Comparison of ENCODE assay signal across 27 cellular contexts in genomic region chr4:149072359-149072758, GRCh38.
"Had no signal": no experiment of that assay in that cellular context is flagged by ENCODE, and none has a peak within 500 bp of the region (broad histone marks: within the 10 kb centered on the region; RNA-seq: fewer than 3 reads in every experiment).

No MANE protein-coding gene starts in this region.

- DNase-seq: nephron progenitor cell; occipital lobe; ovary; posterior cingulate gyrus; psoas muscle; right cardiac atrium; right lobe of liver; sigmoid colon; small intestine; stimulated activated CD4-positive, alpha-beta T cell treated with anti-CD3 and anti-CD28 coated beads, Interleukin-15, amount 100 ng/mL, for 24 hours; stimulated activated CD4-positive, alpha-beta T cell treated with anti-CD3 and anti-CD28 coated beads, Interleukin-2, amount 100 ng/mL, for 24 hours; stimulated activated CD4-positive, alpha-beta T cell treated with anti-CD3 and anti-CD28 coated beads, Interleukin-2, amount 100 ng/mL, for 48 hours; stimulated activated CD4-positive, alpha-beta T cell treated with anti-CD3 and anti-CD28 coated beads, Interleukin-4, amount 100 ng/mL, for 24 hours; stimulated activated naive B cell treated with anti-CD40 and anti-IgM and Interleukin-4, amounts not matched to agents 10 μg/mL and 1 μg/mL and 100 μg/mL, for 72 hours; stimulated activated naive CD4-positive, alpha-beta T cell treated with Interleukin-2 at 50 U/mL for 16 hours; stomach; thyroid gland; upper lobe of left lung had no signal

- H3K4me1 ChIP-seq: parathyroid adenoma, psoas muscle, right lobe of liver, sigmoid colon, stomach, thyroid gland, tibial nerve, upper lobe of left lung, vagina had no signal

- H3K36me3 ChIP-seq: neural progenitor cell, ovary, right lobe of liver, sigmoid colon, stomach, thoracic aorta, thyroid gland, tibial nerve, upper lobe of left lung, vagina had no signal

- H3K27ac ChIP-seq: neural progenitor cell, ovary, parathyroid adenoma, psoas muscle, right lobe of liver, sigmoid colon, stomach, thoracic aorta, thyroid gland, tibial nerve, upper lobe of left lung, vagina had no signal

- H3K4me3 Mint-ChIP-seq: natural killer cell treated with Interleukin-12 subunit alpha and Interleukin-12 subunit beta and Interleukin-15 and Interleukin-18, amount 100 ng/mL, for 72 hours; nephron progenitor cell; neural progenitor cell; stimulated activated effector memory CD8-positive, alpha-beta T cell treated with anti-CD3 and anti-CD28 coated beads, Interleukin-12 subunit alpha, Interleukin-12 subunit beta, amount 100 ng/mL, for 72 hours; stimulated activated naive B cell treated with anti-CD40 and anti-IgM and Interleukin-4, amounts not matched to agents 10 μg/mL and 1 μg/mL and 100 μg/mL, for 72 hours; stimulated activated naive CD8-positive, alpha-beta T cell treated with anti-CD3 and anti-CD28 coated beads, Interleukin-15, Interleukin-2, amounts not matched to agents 100 ng/mL and 50 ng/mL, for 24 hours had no signal

- H3K36me3 Mint-ChIP-seq: natural killer cell treated with Interleukin-12 subunit alpha and Interleukin-12 subunit beta and Interleukin-15 and Interleukin-18, amount 100 ng/mL, for 72 hours; neural progenitor cell; stimulated activated effector memory CD8-positive, alpha-beta T cell treated with anti-CD3 and anti-CD28 coated beads, Interleukin-12 subunit alpha, Interleukin-12 subunit beta, amount 100 ng/mL, for 72 hours had no signal

- H3K4me1 Mint-ChIP-seq: nephron progenitor cell; stimulated activated effector memory CD8-positive, alpha-beta T cell treated with anti-CD3 and anti-CD28 coated beads, Interleukin-12 subunit alpha, Interleukin-12 subunit beta, amount 100 ng/mL, for 72 hours; stimulated activated naive B cell treated with anti-CD40 and anti-IgM and Interleukin-4, amounts not matched to agents 10 μg/mL and 1 μg/mL and 100 μg/mL, for 72 hours had no signal

- H3K9me3 ChIP-seq: ovary, psoas muscle, right lobe of liver, sigmoid colon, thoracic aorta, thyroid gland, tibial nerve, upper lobe of left lung, vagina had no signal

- H3K27ac Mint-ChIP-seq: natural killer cell treated with Interleukin-12 subunit alpha and Interleukin-12 subunit beta and Interleukin-15 and Interleukin-18, amount 100 ng/mL, for 72 hours; nephron progenitor cell; neural progenitor cell; progenitor cell of endocrine pancreas; stimulated activated effector memory CD8-positive, alpha-beta T cell treated with anti-CD3 and anti-CD28 coated beads, Interleukin-12 subunit alpha, Interleukin-12 subunit beta, amount 100 ng/mL, for 72 hours; stimulated activated naive B cell treated with anti-CD40 and anti-IgM and Interleukin-4, amounts not matched to agents 10 μg/mL and 1 μg/mL and 100 μg/mL, for 72 hours; stimulated activated naive CD8-positive, alpha-beta T cell treated with anti-CD3 and anti-CD28 coated beads, Interleukin-15, Interleukin-2, amounts not matched to agents 100 ng/mL and 50 ng/mL, for 24 hours had no signal

- H3K4me3 ChIP-seq: neural progenitor cell, ovary, psoas muscle, right lobe of liver, sigmoid colon, stomach, thoracic aorta, thyroid gland, tibial nerve, upper lobe of left lung, vagina had no signal

- H3K27me3 ChIP-seq: neural progenitor cell, ovary, right lobe of liver, sigmoid colon, stomach, thyroid gland, tibial nerve, upper lobe of left lung, vagina had no signal

- H3K27me3 Mint-ChIP-seq: natural killer cell treated with Interleukin-12 subunit alpha and Interleukin-12 subunit beta and Interleukin-15 and Interleukin-18, amount 100 ng/mL, for 72 hours; progenitor cell of endocrine pancreas; stimulated activated naive B cell treated with anti-CD40 and anti-IgM and Interleukin-4, amounts not matched to agents 10 μg/mL and 1 μg/mL and 100 μg/mL, for 72 hours had no signal
